Comparison of ENCODE assay signal across 11 cellular contexts in genomic region chr17:80959330-80960036, GRCh38. TPM values are rescaled to one million over a fixed set of nuclear protein-coding genes. Genes with fewer than 3 reads are reported as not detected.
A peak's percentile ranks its signal among the peaks of the same experiment; 100 is the strongest.
DNase-seq lines count a peak whose midpoint lies in the region; ATAC-seq and TF ChIP-seq lines count a peak whose summit lies in the region.
"Had no signal": no experiment of that assay in that cellular context is flagged by ENCODE, and none has a peak within 500 bp of the region (broad histone marks: within the 10 kb centered on the region; RNA-seq: fewer than 3 reads in every experiment).

No MANE protein-coding gene starts in this region.

- H3K27me3 ChIP-seq in Panc1 (ENCODE audit: control insufficient read depth, insufficient read depth, low read length) = no peaks in the 10 kb centered on the region
- no peaks in the 10 kb centered on the region for H3K27me3 ChIP-seq in foreskin keratinocyte

- BruUV-seq in Panc1 (replicated peaks; lab: Mats Ljungman, UMichigan) = no TSS peak

- in situ Hi-C loops in Panc1 (cut with HindIII; ENCODE audit: low pct_unique_long_range_greater_than_20kb, low sequenced_read_pairs) = no loop called here

- H3K9me3 ChIP-seq in Panc1 (ENCODE audit: control insufficient read depth, insufficient read depth, low read depth, low read length) = no peaks in the 10 kb centered on the region

- peak; percentile 46 for ATAC-seq in Panc1
- ATAC-seq in foreskin keratinocyte = peak; percentile 7
- peak; percentile 49 for ATAC-seq in omental fat pad (ENCODE audit: low FRiP score)
- ATAC-seq in GM18870 (IDR thresholded peaks at IDR 0.05; ENCODE audit: unreplicated experiment) = no peak
- no peak for ATAC-seq in GM18498 (IDR thresholded peaks at IDR 0.05; ENCODE audit: unreplicated experiment)
- no peak for ATAC-seq in GM18861 (IDR thresholded peaks at IDR 0.05; ENCODE audit: unreplicated experiment)

- POLR2A ChIA-PET in Panc1 (lab: Charles Lee) = no interaction called here

- DNase-seq in AG09319 (ENCODE audit: extremely low read depth, low read depth) = peak; percentile 83
- DNase-seq in Panc1 (ENCODE audit: low read depth, low spot score) = no peak
- DNase-seq in foreskin keratinocyte = no peak
- no peak for DNase-seq in omental fat pad (ENCODE audit: low spot score)
- no peak for DNase-seq in activated CD4-positive, alpha-beta T cell treated with anti-CD3 and anti-CD28 coated beads for 4 hours
- DNase-seq: cerebellar nuclear complex had no signal

- intact Hi-C loops in Panc1 (cut with micrococcal nuclease; ENCODE audit: unreplicated experiment) = no loop called here

- TF ChIP-seq CTCF in AG09319 (IDR thresholded peaks at IDR 0.05; ENCODE audit: low read depth, low read length) (peak; percentile 12), Panc1 (IDR thresholded peaks at IDR 0.05) (no peak), foreskin keratinocyte (conservative IDR thresholded peaks at IDR 0.05) (no peak), omental fat pad (IDR thresholded peaks at IDR 0.05) (no peak)

- CTCF ChIA-PET in Panc1 (lab: Charles Lee) = interaction anchor here (1.0 kb wide), 1 partner anchor 10 kb away, joined by 3 read pairs; no protein-coding TSS in a partner anchor

- H3K4me1 ChIP-seq in Panc1 (ENCODE audit: control insufficient read depth, insufficient read depth, low read length) (no peaks in the 10 kb centered on the region), foreskin keratinocyte (no peaks in the 10 kb centered on the region)

- no peaks in the 10 kb centered on the region for H3K36me3 ChIP-seq in Panc1 (ENCODE audit: control insufficient read depth, insufficient read depth, low read length)

- H3K27ac ChIP-seq in Panc1 (ENCODE audit: low read length) (no peak overlapping the region), foreskin keratinocyte (no peak overlapping the region)
- H3K27ac ChIP-seq: KMS-11 had no signal

- no peak overlapping the region for H3K4me3 ChIP-seq in Panc1 (ENCODE audit: low read depth in 2 of 2, low read length in 2 of 2)
- H3K4me3 ChIP-seq: skin epidermis had no signal

RNA-seq across cellular contexts. Expression of gene CHMP6, which starts 32.2 kb away (rescaled TPM):
- total RNA-seq in Panc1 (2021; ENCODE audit: unreplicated experiment) = 43.7 TPM
- 39.1 TPM for polyA plus RNA-seq in Panc1 (2012; ENCODE audit: insufficient read length)
- total RNA-seq in foreskin keratinocyte = 26.1 and 27.1 TPM in 2 replicates
- polyA plus RNA-seq in foreskin keratinocyte = 41.1 and 43.9 TPM in 2 replicates
- 10 to 100 TPM; 13.5 to 23.2 (median 16.8) TPM for total RNA-seq in omental fat pad

Comparison
In these comparisons a context has a peak if more than half of its experiments do, and no peak if none do; other contexts are left out.
1. ATAC-seq: peak in Panc1 (single experiment), foreskin keratinocyte (single experiment) and omental fat pad (single experiment); none in GM18870 (single experiment), GM18498 (single experiment) and GM18861 (single experiment).